ENCODE assay signal across 10 cellular contexts in genomic region chr2:176508984-176509383, GRCh38.
A peak's percentile ranks its signal among the peaks of the same experiment; 100 is the strongest.
DNase-seq lines count a peak whose midpoint lies in the region; ATAC-seq and TF ChIP-seq lines count a peak whose summit lies in the region.
"Had no signal": no experiment of that assay in that cellular context is flagged by ENCODE, and none has a peak within 500 bp of the region (broad histone marks: within the 10 kb centered on the region; RNA-seq: fewer than 3 reads in every experiment).

No MANE protein-coding gene starts in this region.

- TF ChIP-seq EP300 in stomach (IDR thresholded peaks at IDR 0.05), result no peak

- WGBS in stomach, 5 donors, result 64 to 67% (median 64%) methylated on average over 3 of the region's 3 CpGs

- H3K27me3 Mint-ChIP-seq in activated naive CD8-positive, alpha-beta T cell treated with anti-CD3 and anti-CD28 coated beads, Interleukin-2, amount 10 ng/mL, durations not matched to agents 7 days and 5 days, result peaks cover 8% of the 10 kb centered on the region
- peaks cover 22% of the 10 kb centered on the region for H3K27me3 Mint-ChIP-seq in mesothelial cell of epicardium (ENCODE audit: low read depth)

- peaks cover 1% of the 10 kb centered on the region for H3K36me3 Mint-ChIP-seq in activated naive CD8-positive, alpha-beta T cell treated with anti-CD3 and anti-CD28 coated beads, Interleukin-2, amount 10 ng/mL, durations not matched to agents 7 days and 5 days
- no peaks in the 10 kb centered on the region for H3K36me3 Mint-ChIP-seq in mesothelial cell of epicardium

- H3K4me1 Mint-ChIP-seq in activated naive CD8-positive, alpha-beta T cell treated with anti-CD3 and anti-CD28 coated beads, Interleukin-2, amount 10 ng/mL, durations not matched to agents 7 days and 5 days, result peaks cover 8% of the 10 kb centered on the region
- no peaks in the 10 kb centered on the region for H3K4me1 Mint-ChIP-seq in mesothelial cell of epicardium

- peak; percentile 27 for DNase-seq in EH (ENCODE audit: low read depth)
- no peak for DNase-seq in activated naive CD8-positive, alpha-beta T cell treated with anti-CD3 and anti-CD28 coated beads, Interleukin-2, amount 10 ng/mL, durations not matched to agents 7 days and 5 days
- DNase-seq in stomach, result no peak
- no peak for DNase-seq in stimulated activated naive CD4-positive, alpha-beta T cell (lab: John Stamatoyannopoulos, UW)
- DNase-seq in mesothelial cell of epicardium (ENCODE audit: low spot score in 2 of 2, unreplicated experiment in 2 of 2), result no peak
- DNase-seq: activated naive CD4-positive, alpha-beta T cell; NCI-H526 treated with DMSO at 0.1 percent for 48 hours had no signal

- intact Hi-C loops in stomach (cut with DNase I; ENCODE audit: low total_unique reads), result no loop called here

- no peak for TF ChIP-seq POLR2A in stomach (IDR thresholded peaks at IDR 0.05)

- TF ChIP-seq CTCF in stomach (IDR thresholded peaks at IDR 0.05), result no peak
- TF ChIP-seq CTCF in mesothelial cell of epicardium (IDR thresholded peaks at IDR 0.05; ENCODE audit: unreplicated experiment), result no peak

- no peaks in the 10 kb centered on the region for H3K9me3 ChIP-seq in stomach

- no peak overlapping the region for H3K27ac Mint-ChIP-seq in activated naive CD8-positive, alpha-beta T cell treated with anti-CD3 and anti-CD28 coated beads, Interleukin-2, amount 10 ng/mL, durations not matched to agents 7 days and 5 days
- H3K27ac Mint-ChIP-seq in mesothelial cell of epicardium, result no peak overlapping the region

- ATAC-seq in GM19455 (IDR thresholded peaks at IDR 0.05; ENCODE audit: unreplicated experiment) (peak; percentile 81), HG03095 (IDR thresholded peaks at IDR 0.05; ENCODE audit: unreplicated experiment) (peak; percentile 85), GM18861 (IDR thresholded peaks at IDR 0.05; ENCODE audit: unreplicated experiment) (no peak)
- peak; percentile 60 for ATAC-seq in activated naive CD8-positive, alpha-beta T cell treated with anti-CD3 and anti-CD28 coated beads, Interleukin-2, amount 10 ng/mL, durations not matched to agents 7 days and 5 days (ENCODE audit: low read depth)

- no peak overlapping the region for H3K27ac ChIP-seq in stomach

- H3K9me3 Mint-ChIP-seq in activated naive CD8-positive, alpha-beta T cell treated with anti-CD3 and anti-CD28 coated beads, Interleukin-2, amount 10 ng/mL, durations not matched to agents 7 days and 5 days, result no peaks in the 10 kb centered on the region
- peaks cover 1% of the 10 kb centered on the region for H3K9me3 Mint-ChIP-seq in mesothelial cell of epicardium

- H3K4me1 ChIP-seq in stomach, result no peaks in the 10 kb centered on the region

- H3K4me3 Mint-ChIP-seq in activated naive CD8-positive, alpha-beta T cell treated with anti-CD3 and anti-CD28 coated beads, Interleukin-2, amount 10 ng/mL, durations not matched to agents 7 days and 5 days, result no peak overlapping the region
- H3K4me3 Mint-ChIP-seq in mesothelial cell of epicardium, result no peak overlapping the region

- H3K4me3 ChIP-seq in stomach, result no peak overlapping the region

- H3K36me3 ChIP-seq in stomach, result no peaks in the 10 kb centered on the region

- POLR2A ChIA-PET in activated naive CD8-positive, alpha-beta T cell treated with anti-CD3 and anti-CD28 coated beads, Interleukin-2, amount 10 ng/mL, durations not matched to agents 7 days and 5 days (lab: Charles Lee), result no interaction called here

- H3K27me3 ChIP-seq in stomach, result no peaks in the 10 kb centered on the region
